In genomic region chr11:125081098-125081798, GRCh38 we compare ENCODE assay signal across 19 cellular contexts.
"Had no signal": no experiment of that assay in that cellular context is flagged by ENCODE, and none has a peak within 500 bp of the region (broad histone marks: within the 10 kb centered on the region; RNA-seq: fewer than 3 reads in every experiment).

No MANE protein-coding gene starts in this region.

- H3K27me3 Mint-ChIP-seq: activated CD8-positive, alpha-beta T cell treated with anti-CD3 and anti-CD28 coated beads for 36 hours; stimulated activated memory B cell treated with anti-CD40 and anti-IgM and Interleukin-4, amounts not matched to agents 10 μg/mL and 1 μg/mL and 100 μg/mL, for 72 hours had no signal

- ATAC-seq: activated CD8-positive, alpha-beta T cell treated with anti-CD3 and anti-CD28 coated beads for 36 hours; activated T-cell treated with anti-CD3 and anti-CD28 coated beads, Interleukin-2, amount 50 U/mL, for 4 hours; mucosa of descending colon; pancreas; sciatic nerve; stimulated activated memory B cell treated with anti-CD40 and anti-IgM and Interleukin-4, amounts not matched to agents 10 μg/mL and 1 μg/mL and 100 μg/mL, for 72 hours had no signal

- H3K27ac Mint-ChIP-seq: activated CD8-positive, alpha-beta T cell treated with anti-CD3 and anti-CD28 coated beads for 36 hours; naive B cell; stimulated activated memory B cell treated with anti-CD40 and anti-IgM and Interleukin-4, amounts not matched to agents 10 μg/mL and 1 μg/mL and 100 μg/mL, for 72 hours; T-helper 2 cell treated with Interferon-gamma antibody and Interleukin-4, amounts not matched to agents 5 μg/mL and 100 μg/mL, for 36 hours had no signal

- H3K36me3 ChIP-seq: brain microvascular endothelial cell, pancreas, thoracic aorta, upper lobe of left lung had no signal

- DNase-seq: activated CD4-positive, alpha-beta T cell treated with anti-CD3 and anti-CD28 coated beads for 48 hours; activated CD8-positive, alpha-beta T cell treated with anti-CD3 and anti-CD28 coated beads for 36 hours; activated effector memory CD4-positive, alpha-beta T cell treated with Interleukin-2 at 50 U/mL for 16 hours; activated naive CD4-positive, alpha-beta T cell treated with anti-CD3 and anti-CD28 coated beads, Interleukin-2, amount 50 U/mL, for 16 hours; activated T-cell treated with anti-CD3 and anti-CD28 coated beads, Interleukin-2, amount 50 U/mL, for 4 hours; aorta; brain microvascular endothelial cell; head of caudate nucleus; mucosa of descending colon; naive B cell; pancreas; stimulated activated CD4-positive, alpha-beta T cell treated with anti-CD3 and anti-CD28 coated beads, Interleukin-4, amount 100 ng/mL, for 24 hours; upper lobe of left lung had no signal

- H3K4me3 ChIP-seq: coronary artery, mucosa of descending colon, pancreas, thoracic aorta, upper lobe of left lung had no signal

- H3K4me3 Mint-ChIP-seq: activated CD8-positive, alpha-beta T cell treated with anti-CD3 and anti-CD28 coated beads for 36 hours; activated T-cell treated with anti-CD3 and anti-CD28 coated beads, Interleukin-2, amount 50 U/mL, for 4 hours; central memory CD8-positive, alpha-beta T cell; naive B cell; stimulated activated memory B cell treated with anti-CD40 and anti-IgM and Interleukin-4, amounts not matched to agents 10 μg/mL and 1 μg/mL and 100 μg/mL, for 72 hours; T-helper 2 cell treated with Interferon-gamma antibody and Interleukin-4, amounts not matched to agents 5 μg/mL and 100 μg/mL, for 36 hours had no signal

- H3K27me3 ChIP-seq: brain microvascular endothelial cell, pancreas, upper lobe of left lung had no signal

- H3K4me1 Mint-ChIP-seq: central memory CD8-positive, alpha-beta T cell had no signal

- H3K9me3 ChIP-seq: mucosa of descending colon, pancreas, thoracic aorta, upper lobe of left lung had no signal

- H3K4me1 ChIP-seq: pancreas, upper lobe of left lung had no signal

- H3K27ac ChIP-seq: brain microvascular endothelial cell, coronary artery, pancreas, thoracic aorta, upper lobe of left lung had no signal

- H3K9me3 Mint-ChIP-seq: activated CD8-positive, alpha-beta T cell treated with anti-CD3 and anti-CD28 coated beads for 36 hours; activated T-cell treated with anti-CD3 and anti-CD28 coated beads, Interleukin-2, amount 50 U/mL, for 4 hours; central memory CD8-positive, alpha-beta T cell; naive B cell; stimulated activated memory B cell treated with anti-CD40 and anti-IgM and Interleukin-4, amounts not matched to agents 10 μg/mL and 1 μg/mL and 100 μg/mL, for 72 hours; T-helper 2 cell treated with Interferon-gamma antibody and Interleukin-4, amounts not matched to agents 5 μg/mL and 100 μg/mL, for 36 hours had no signal
